In genomic region chr10:99558708-99559107, GRCh38 we compare ENCODE assay signal across 11 cellular contexts. TPM values are rescaled to one million over a fixed set of nuclear protein-coding genes. Genes with fewer than 3 reads are reported as not detected.
"Had no signal": no experiment of that assay in that cellular context is flagged by ENCODE, and none has a peak within 500 bp of the region (broad histone marks: within the 10 kb centered on the region; RNA-seq: fewer than 3 reads in every experiment).

No MANE protein-coding gene starts in this region.

- H3K4me2 ChIP-seq: GM23338 had no signal

- H3K4me3 ChIP-seq: GM23248, GM23338, HAP-1 had no signal

- H3K9me3 Mint-ChIP-seq: GM23338, H9, HFFc6 had no signal

- H2AFZ ChIP-seq: GM23248, GM23338 had no signal

- H3K9me3 ChIP-seq: HAP-1 had no signal

- H3K27ac ChIP-seq: GM23248 had no signal

- H3K4me3 Mint-ChIP-seq: GM23338, H9, HFFc6 had no signal

- H3K36me3 ChIP-seq: HAP-1 had no signal

- FAIRE-seq: H54 had no signal

- ATAC-seq: GM23338, HCT116 had no signal

- H3K9ac ChIP-seq: GM23248 had no signal

- DNase-seq: GM23248, GOT3, H7, H9, HCEC 1CT, HFFc6 had no signal

- H3K27ac Mint-ChIP-seq: GM23338, H9, HFFc6 had no signal

RNA-seq across cellular contexts. Expression of gene NKX2-3, which starts 26.0 kb away (rescaled TPM):
- total RNA-seq: GM23248, GM23338, H4, H7, H9, HFFc6 had no signal
- polyA plus RNA-seq: GM23248, GM23338 had no signal
